In genomic region chr1:244451951-244452795, GRCh38 we compare ENCODE assay signal across 8 cellular contexts. TPM values are rescaled to one million over a fixed set of nuclear protein-coding genes. Genes with fewer than 3 reads are reported as not detected.
DNase-seq lines count a peak whose midpoint lies in the region; ATAC-seq, FAIRE-seq and TF ChIP-seq lines count a peak whose summit lies in the region.

No MANE protein-coding gene starts in this region.

- H3K27me3 ChIP-seq in rectal smooth muscle tissue (ENCODE audit: control insufficient read depth, insufficient read depth, low read length) (no peaks in the 10 kb centered on the region), aorta (ENCODE audit: control insufficient read depth in 1 of 2, insufficient read depth in 2 of 2, low read length in 1 of 2) (no peaks in the 10 kb centered on the region)

- H3K4me3 ChIP-seq in astrocyte of the cerebellum (ENCODE audit: low read depth, low read length), result peak overlapping the region; percentile 81
- peak overlapping the region; percentile 29 for H3K4me3 ChIP-seq in rectal smooth muscle tissue (ENCODE audit: low read length)
- H3K4me3 ChIP-seq in aorta (ENCODE audit: low read length in 2 of 2), result peak overlapping the region in 1 of 2 donors; percentile 40

- intact Hi-C loops in aorta (cut with DNase I), result loop anchor here (5.0 to 10.0 kb wide), 4 partner anchors 125 to 413 kb away; partner anchors contain the start of genes DESI2 (in 1 of the 2) and HNRNPU (in 1 of the 2)

- in situ Hi-C loops in astrocyte of the cerebellum (cut with HindIII; ENCODE audit: low sequenced_read_pairs), result no loop called here

- H3K27ac ChIP-seq in rectal smooth muscle tissue (ENCODE audit: low read depth, low read length) (peak overlapping the region; percentile 93), aorta (ENCODE audit: low read depth in 1 of 2, low read length in 2 of 2) (no peak overlapping the region)

- WGBS in aorta, 2 donors, result 6 to 8% methylated on average over 41 to 47 of the region's 47 CpGs

- FAIRE-seq in GM18507 (lab: Jason Lieb, UNC), result peak; percentile 99

- DNase-seq in GM18507 (ENCODE audit: extremely low spot score, insufficient read length, low read depth) (peak; percentile 88), NCI-H2029 (lab: John Stamatoyannopoulos, UW) (peak; percentile 97), T-helper 9 cell (peak; percentile 97), astrocyte of the cerebellum (ENCODE audit: low read depth) (peak; percentile 98), hepatic stellate cell (ENCODE audit: low spot score) (peak; percentile 94), aorta (peak; percentile 100)

- H3K36me3 ChIP-seq in rectal smooth muscle tissue (ENCODE audit: control insufficient read depth, insufficient read depth, low read length) (no peaks in the 10 kb centered on the region), aorta (ENCODE audit: control insufficient read depth in 1 of 2, insufficient read depth in 2 of 2, low read length in 1 of 2) (peaks cover 0 to 1% of the 10 kb centered on the region in 2 donors)

- peak; percentile 41 for TF ChIP-seq CTCF in astrocyte of the cerebellum (IDR thresholded peaks at IDR 0.05; ENCODE audit: low read depth, low read length, missing control alignments)

- H3K9ac ChIP-seq in rectal smooth muscle tissue (ENCODE audit: low read length), result no peak overlapping the region

- peaks cover 27% of the 10 kb centered on the region for H3K4me1 ChIP-seq in rectal smooth muscle tissue (ENCODE audit: control insufficient read depth, insufficient read depth, low read length)
- H3K4me1 ChIP-seq in aorta (ENCODE audit: control insufficient read depth in 1 of 2, insufficient read depth in 2 of 2, low read length in 2 of 2), result peaks cover 5% of the 10 kb centered on the region in 2 donors

- ATAC-seq in HG03025 (IDR thresholded peaks at IDR 0.05; ENCODE audit: low FRiP score, unreplicated experiment), result peak; percentile 91
- peak; percentile 100 for ATAC-seq in aorta (ENCODE audit: low FRiP score)

- no peaks in the 10 kb centered on the region for H3K9me3 ChIP-seq in aorta (ENCODE audit: control insufficient read depth, low read length)

RNA-seq across cellular contexts. Expression of gene ADSS2, which starts 0.5 kb away (rescaled TPM):
- 10 to 100 TPM; 34.4 to 44.2 TPM for total RNA-seq in aorta
- 10 to 100 TPM; 22.7 to 32.6 TPM for polyA plus RNA-seq in aorta

RNA-seq across cellular contexts. Expression of gene CATSPERE, which starts 8.9 kb away (rescaled TPM):
- total RNA-seq in aorta, result 1 to 10 TPM; 2.0 to 2.2 TPM
- under 1 TPM; 0.18 to 0.63 TPM for polyA plus RNA-seq in aorta
